In the genomic region with DNA sequence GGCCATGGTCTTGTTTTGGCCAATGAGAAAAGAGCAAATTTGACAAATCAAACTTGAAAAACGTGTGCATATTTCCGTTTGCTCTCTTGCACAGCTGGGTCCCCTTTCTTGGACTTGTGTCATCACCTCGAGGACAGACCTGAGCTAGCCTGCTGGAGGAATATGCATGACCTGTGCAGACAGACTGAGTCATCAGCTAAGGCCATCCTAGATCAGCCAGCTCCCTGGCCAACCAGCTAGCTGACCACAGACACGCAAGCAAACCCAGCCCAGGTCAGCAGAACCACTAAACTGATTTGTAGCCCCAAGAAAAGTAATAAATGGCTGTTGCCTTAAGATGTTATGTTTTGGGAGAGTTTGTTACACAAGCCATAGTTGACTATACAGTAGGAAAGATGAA, we compare ENCODE assay signal across 26 cellular contexts.
"Had no signal": no experiment of that assay in that cellular context is flagged by ENCODE, and none has a peak within 500 bp of the region (broad histone marks: within the 10 kb centered on the region; RNA-seq: fewer than 3 reads in every experiment).

No MANE protein-coding gene starts in this region.

- H3K4me3 Mint-ChIP-seq: activated T-cell treated with anti-CD3 and anti-CD28 coated beads, Interleukin-2, amount 50 U/mL, for 24 hours; activated T-helper 17 cell treated with anti-CD3 and anti-CD28 coated beads, Interleukin-2, amount 50 U/mL, for 72 hours; memory B cell; nephron progenitor cell; stimulated activated naive B cell treated with anti-CD40 and anti-IgM and Interleukin-4, amounts not matched to agents 10 μg/mL and 1 μg/mL and 100 μg/mL, for 72 hours had no signal

- H3K36me3 Mint-ChIP-seq: activated naive CD4-positive, alpha-beta T cell treated with anti-CD3 and anti-CD28 coated beads, Interleukin-2, amount 50 U/mL, for 72 hours; memory B cell; stimulated activated naive B cell treated with anti-CD40 and anti-IgM and Interleukin-4, amounts not matched to agents 10 μg/mL and 1 μg/mL and 100 μg/mL, for 72 hours had no signal

- ATAC-seq: activated naive CD4-positive, alpha-beta T cell treated with anti-CD3 and anti-CD28 coated beads, Interleukin-2, amount 50 U/mL, for 72 hours; activated T-helper 17 cell treated with anti-CD3 and anti-CD28 coated beads, Interleukin-2, amount 50 U/mL, for 72 hours; left cardiac atrium; right lobe of liver; stimulated activated naive B cell treated with anti-CD40 and anti-IgM and Interleukin-4, amounts not matched to agents 10 μg/mL and 1 μg/mL and 100 μg/mL, for 72 hours had no signal

- H3K4me1 ChIP-seq: right lobe of liver, uterus had no signal

- H3K36me3 ChIP-seq: brain microvascular endothelial cell, right lobe of liver, uterus had no signal

- DNase-seq: activated CD4-positive, alpha-beta T cell treated with anti-CD3 and anti-CD28 coated beads, Interleukin-2, amount 50 U/mL, for 4 hours; activated CD8-positive, alpha-beta memory T cell treated with anti-CD3 and anti-CD28 coated beads for 24 hours; activated CD8-positive, alpha-beta memory T cell treated with anti-CD3 and anti-CD28 coated beads, Interleukin-2, amount 50 U/mL, for 4 hours; activated T-cell treated with anti-CD3 and anti-CD28 coated beads, Interleukin-2, amount 50 U/mL, for 24 hours; aorta; brain microvascular endothelial cell; central memory CD4-positive, alpha-beta T cell; effector memory CD4-positive, alpha-beta T cell; foreskin melanocyte; hippocampal formation; left cardiac atrium; nephron progenitor cell; nucleus accumbens; right lobe of liver; small intestine; stimulated activated CD4-positive, alpha-beta T cell treated with anti-CD3 and anti-CD28 coated beads, Interleukin-15, amount 100 ng/mL, for 24 hours; stimulated activated CD4-positive, alpha-beta T cell treated with anti-CD3 and anti-CD28 coated beads, Interleukin-2, amount 100 ng/mL, for 48 hours; stimulated activated CD8-positive, alpha-beta memory T cell treated with anti-CD3 and anti-CD28 coated beads, Interleukin-4, amount 100 ng/mL, for 48 hours; stimulated activated naive B cell treated with anti-CD40 and anti-IgM and Interleukin-4, amounts not matched to agents 10 μg/mL and 1 μg/mL and 100 μg/mL, for 72 hours; testis; trophoblast cell; uterus had no signal

- H3K9me3 Mint-ChIP-seq: activated T-cell treated with anti-CD3 and anti-CD28 coated beads, Interleukin-2, amount 50 U/mL, for 24 hours; activated T-helper 17 cell treated with anti-CD3 and anti-CD28 coated beads, Interleukin-2, amount 50 U/mL, for 72 hours had no signal

- H3K27ac ChIP-seq: brain microvascular endothelial cell, right lobe of liver, testis, uterus had no signal

- FAIRE-seq: islet of Langerhans, small intestine had no signal

- H3K27me3 ChIP-seq: brain microvascular endothelial cell, right lobe of liver, testis, uterus had no signal

- H3K27ac Mint-ChIP-seq: activated T-cell treated with anti-CD3 and anti-CD28 coated beads, Interleukin-2, amount 50 U/mL, for 24 hours; activated T-helper 17 cell treated with anti-CD3 and anti-CD28 coated beads, Interleukin-2, amount 50 U/mL, for 72 hours; memory B cell; nephron progenitor cell; stimulated activated naive B cell treated with anti-CD40 and anti-IgM and Interleukin-4, amounts not matched to agents 10 μg/mL and 1 μg/mL and 100 μg/mL, for 72 hours had no signal

- H3K9me3 ChIP-seq: right lobe of liver, testis, uterus had no signal

- H3K27me3 Mint-ChIP-seq: activated T-cell treated with anti-CD3 and anti-CD28 coated beads, Interleukin-2, amount 50 U/mL, for 24 hours; activated T-helper 17 cell treated with anti-CD3 and anti-CD28 coated beads, Interleukin-2, amount 50 U/mL, for 72 hours; stimulated activated naive B cell treated with anti-CD40 and anti-IgM and Interleukin-4, amounts not matched to agents 10 μg/mL and 1 μg/mL and 100 μg/mL, for 72 hours had no signal

- H3K4me3 ChIP-seq: right lobe of liver, testis, uterus had no signal
